ENCODE assay signal across 9 cellular contexts in genomic region chr15:78879517-78880241, GRCh38. TPM values are rescaled to one million over a fixed set of nuclear protein-coding genes. Genes with fewer than 3 reads are reported as not detected.
DNase-seq lines count a peak whose midpoint lies in the region; ATAC-seq and TF ChIP-seq lines count a peak whose summit lies in the region.
"Had no signal": no experiment of that assay in that cellular context is flagged by ENCODE, and none has a peak within 500 bp of the region (broad histone marks: within the 10 kb centered on the region; RNA-seq: fewer than 3 reads in every experiment).

No MANE protein-coding gene starts in this region.

- no peak for DNase-seq in activated naive CD4-positive, alpha-beta T cell treated with anti-CD3 and anti-CD28 coated beads for 36 hours
- no peak for DNase-seq in activated naive CD4-positive, alpha-beta T cell treated with anti-CD3 and anti-CD28 coated beads, Interleukin-2, amount 50 U/mL, for 16 hours
- DNase-seq in T-helper 17 cell (no peak), fibroblast of lung (ENCODE audit: low read depth in 2 of 2) (peak; percentile 26 to 28), omental fat pad (ENCODE audit: low spot score) (no peak)
- no peak for DNase-seq in stimulated activated naive B cell treated with anti-CD40 and anti-IgM and Interleukin-4, amounts not matched to agents 10 μg/mL and 1 μg/mL and 100 μg/mL, for 72 hours
- no peak for DNase-seq in stimulated activated naive CD4-positive, alpha-beta T cell (lab: John Stamatoyannopoulos, UW)

- H3K9me3 ChIP-seq in T-helper 17 cell (ENCODE audit: control insufficient read depth, low read length, poor library complexity, severe bottlenecking) (no peaks in the 10 kb centered on the region), fibroblast of lung (ENCODE audit: control insufficient read depth, insufficient read depth, low read depth, low read length) (no peaks in the 10 kb centered on the region)

- H3K27ac ChIP-seq in fibroblast of lung (ENCODE audit: insufficient read depth, low read length): peak overlapping the region; percentile 24

- no peak overlapping the region for H3K4me3 Mint-ChIP-seq in activated naive CD4-positive, alpha-beta T cell treated with anti-CD3 and anti-CD28 coated beads for 36 hours
- H3K4me3 Mint-ChIP-seq in T-helper 17 cell: peak overlapping the region; percentile 25
- H3K4me3 Mint-ChIP-seq in stimulated activated naive B cell treated with anti-CD40 and anti-IgM and Interleukin-4, amounts not matched to agents 10 μg/mL and 1 μg/mL and 100 μg/mL, for 72 hours: no peak overlapping the region
- H3K4me3 Mint-ChIP-seq: dendritic cell treated with granulocyte-macrophage colony-stimulating factor and Interleukin-4, amounts not matched to agents 40 ng/mL and 50 ng/mL, for 4 days had no signal

- H3K4me3 ChIP-seq in fibroblast of lung (replicated peaks in 1 of 4; ENCODE audit: control extremely low read depth in 1 of 4, insufficient read depth in 1 of 4, low read depth in 3 of 4, low read length in 4 of 4): peak overlapping the region in 1 of 4 experiments; percentile 1

- peaks cover 8% of the 10 kb centered on the region for H3K4me1 ChIP-seq in fibroblast of lung (ENCODE audit: control insufficient read depth, extremely low read depth, insufficient read depth, low read length)

- H3K9ac ChIP-seq in fibroblast of lung (ENCODE audit: insufficient read depth, low read length): no peak overlapping the region

- no peak overlapping the region for H2AFZ ChIP-seq in fibroblast of lung (ENCODE audit: low read length)

- peaks cover 14% of the 10 kb centered on the region for H4K20me1 ChIP-seq in fibroblast of lung (ENCODE audit: control insufficient read depth, extremely low read depth, insufficient read depth, low read length)

- CTCF ChIA-PET in activated naive CD4-positive, alpha-beta T cell treated with anti-CD3 and anti-CD28 coated beads for 36 hours (lab: Charles Lee): interaction anchor here (0.6 to 3.0 kb wide), 5 partner anchors 9 to 572 kb away, joined by 3 to 13 read pairs (median 3); no protein-coding TSS in a partner anchor

- H3K79me2 ChIP-seq in fibroblast of lung (ENCODE audit: control insufficient read depth, insufficient read depth, low read length): peaks cover 100% of the 10 kb centered on the region

- peak overlapping the region; percentile 52 for H3K4me2 ChIP-seq in fibroblast of lung (ENCODE audit: extremely low read depth, insufficient read depth, low read length)

- peaks cover 4% of the 10 kb centered on the region for H3K36me3 ChIP-seq in fibroblast of lung (ENCODE audit: control insufficient read depth, insufficient read depth, low read length)

- H3K27me3 ChIP-seq in fibroblast of lung (ENCODE audit: control insufficient read depth, insufficient read depth, low read length): no peaks in the 10 kb centered on the region

- H3K36me3 Mint-ChIP-seq in activated naive CD4-positive, alpha-beta T cell treated with anti-CD3 and anti-CD28 coated beads for 36 hours (ENCODE audit: low read depth): peaks cover 33% of the 10 kb centered on the region
- peaks cover 3% of the 10 kb centered on the region for H3K36me3 Mint-ChIP-seq in T-helper 17 cell (ENCODE audit: low read depth)
- H3K36me3 Mint-ChIP-seq in stimulated activated naive B cell treated with anti-CD40 and anti-IgM and Interleukin-4, amounts not matched to agents 10 μg/mL and 1 μg/mL and 100 μg/mL, for 72 hours: peaks cover 16 to 26% of the 10 kb centered on the region in 2 donors

- TF ChIP-seq CTCF in fibroblast of lung (conservative IDR thresholded peaks at IDR 0.05 in 1 of 2, IDR thresholded peaks at IDR 0.05 in 1 of 2; ENCODE audit: low read depth in 1 of 2, low read length in 2 of 2): no peak
- TF ChIP-seq CTCF in omental fat pad (IDR thresholded peaks at IDR 0.05): no peak

- H3K9me3 Mint-ChIP-seq in activated naive CD4-positive, alpha-beta T cell treated with anti-CD3 and anti-CD28 coated beads for 36 hours: no peaks in the 10 kb centered on the region
- no peaks in the 10 kb centered on the region for H3K9me3 Mint-ChIP-seq in stimulated activated naive B cell treated with anti-CD40 and anti-IgM and Interleukin-4, amounts not matched to agents 10 μg/mL and 1 μg/mL and 100 μg/mL, for 72 hours
- H3K9me3 Mint-ChIP-seq: dendritic cell treated with granulocyte-macrophage colony-stimulating factor and Interleukin-4, amounts not matched to agents 40 ng/mL and 50 ng/mL, for 4 days had no signal

- H3K27ac Mint-ChIP-seq in activated naive CD4-positive, alpha-beta T cell treated with anti-CD3 and anti-CD28 coated beads for 36 hours: peak overlapping the region; percentile 36
- peak overlapping the region; percentile 69 for H3K27ac Mint-ChIP-seq in T-helper 17 cell
- peak overlapping the region; percentile 37 for H3K27ac Mint-ChIP-seq in stimulated activated naive B cell treated with anti-CD40 and anti-IgM and Interleukin-4, amounts not matched to agents 10 μg/mL and 1 μg/mL and 100 μg/mL, for 72 hours
- H3K27ac Mint-ChIP-seq: dendritic cell treated with granulocyte-macrophage colony-stimulating factor and Interleukin-4, amounts not matched to agents 40 ng/mL and 50 ng/mL, for 4 days had no signal

- peaks cover 76% of the 10 kb centered on the region for H3K4me1 Mint-ChIP-seq in activated naive CD4-positive, alpha-beta T cell treated with anti-CD3 and anti-CD28 coated beads for 36 hours (ENCODE audit: low read depth)
- H3K4me1 Mint-ChIP-seq in T-helper 17 cell: peaks cover 36% of the 10 kb centered on the region
- peaks cover 19 to 52% of the 10 kb centered on the region in 2 donors for H3K4me1 Mint-ChIP-seq in stimulated activated naive B cell treated with anti-CD40 and anti-IgM and Interleukin-4, amounts not matched to agents 10 μg/mL and 1 μg/mL and 100 μg/mL, for 72 hours

- no peaks in the 10 kb centered on the region for H3K27me3 Mint-ChIP-seq in activated naive CD4-positive, alpha-beta T cell treated with anti-CD3 and anti-CD28 coated beads for 36 hours (ENCODE audit: low read depth)
- H3K27me3 Mint-ChIP-seq in T-helper 17 cell: no peaks in the 10 kb centered on the region
- H3K27me3 Mint-ChIP-seq in stimulated activated naive B cell treated with anti-CD40 and anti-IgM and Interleukin-4, amounts not matched to agents 10 μg/mL and 1 μg/mL and 100 μg/mL, for 72 hours: no peaks in the 10 kb centered on the region
- H3K27me3 Mint-ChIP-seq: dendritic cell treated with granulocyte-macrophage colony-stimulating factor and Interleukin-4, amounts not matched to agents 40 ng/mL and 50 ng/mL, for 4 days had no signal

- ATAC-seq in T-helper 17 cell (no peak), HG03025 (IDR thresholded peaks at IDR 0.05; ENCODE audit: low FRiP score, unreplicated experiment) (no peak), omental fat pad (ENCODE audit: low FRiP score) (no peak)
- no peak for ATAC-seq in stimulated activated naive B cell treated with anti-CD40 and anti-IgM and Interleukin-4, amounts not matched to agents 10 μg/mL and 1 μg/mL and 100 μg/mL, for 72 hours (replicated peaks)

- intact Hi-C loops in activated naive CD4-positive, alpha-beta T cell treated with anti-CD3 and anti-CD28 coated beads for 36 hours (cut with micrococcal nuclease): no loop called here

RNA-seq across cellular contexts. Expression of gene MORF4L1, which starts 7.0 kb away (rescaled TPM):
- total RNA-seq in activated naive CD4-positive, alpha-beta T cell treated with anti-CD3 and anti-CD28 coated beads for 36 hours: 100 to 1,000 TPM; 299 to 338 TPM
- total RNA-seq in T-helper 17 cell (100 to 1,000 TPM; 373 to 376 TPM), fibroblast of lung (268 and 345 TPM in 2 replicates), omental fat pad (100 to 1,000 TPM; 302 to 390 (median 316) TPM)
- 616 and 710 TPM in 2 replicates for polyA plus RNA-seq in fibroblast of lung
- 400 and 554 TPM in 2 replicates for polyA plus RNA-seq in fibroblast of lung (2012)
- polyA minus RNA-seq in fibroblast of lung (ENCODE audit: low replicate concordance): 36.7 and 38.4 TPM in 2 replicates

Comparison
In these comparisons a context has a peak if more than half of its experiments do, and no peak if none do; other contexts are left out.
1. DNase-seq: peak in fibroblast of lung (2 of 2); none in activated naive CD4-positive, alpha-beta T cell treated with anti-CD3 and anti-CD28 coated beads for 36 hours (single experiment), activated naive CD4-positive, alpha-beta T cell treated with anti-CD3 and anti-CD28 coated beads, Interleukin-2, amount 50 U/mL, for 16 hours (single experiment), T-helper 17 cell (0 of 3), stimulated activated naive B cell treated with anti-CD40 and anti-IgM and Interleukin-4, amounts not matched to agents 10 μg/mL and 1 μg/mL and 100 μg/mL, for 72 hours (single experiment), stimulated activated naive CD4-positive, alpha-beta T cell (0 of 6) and omental fat pad (single experiment).
2. Peak in every context shown above with its lines, with median percentiles within 50 percentile points of each other: H3K27ac Mint-ChIP-seq.